In the genomic region with DNA sequence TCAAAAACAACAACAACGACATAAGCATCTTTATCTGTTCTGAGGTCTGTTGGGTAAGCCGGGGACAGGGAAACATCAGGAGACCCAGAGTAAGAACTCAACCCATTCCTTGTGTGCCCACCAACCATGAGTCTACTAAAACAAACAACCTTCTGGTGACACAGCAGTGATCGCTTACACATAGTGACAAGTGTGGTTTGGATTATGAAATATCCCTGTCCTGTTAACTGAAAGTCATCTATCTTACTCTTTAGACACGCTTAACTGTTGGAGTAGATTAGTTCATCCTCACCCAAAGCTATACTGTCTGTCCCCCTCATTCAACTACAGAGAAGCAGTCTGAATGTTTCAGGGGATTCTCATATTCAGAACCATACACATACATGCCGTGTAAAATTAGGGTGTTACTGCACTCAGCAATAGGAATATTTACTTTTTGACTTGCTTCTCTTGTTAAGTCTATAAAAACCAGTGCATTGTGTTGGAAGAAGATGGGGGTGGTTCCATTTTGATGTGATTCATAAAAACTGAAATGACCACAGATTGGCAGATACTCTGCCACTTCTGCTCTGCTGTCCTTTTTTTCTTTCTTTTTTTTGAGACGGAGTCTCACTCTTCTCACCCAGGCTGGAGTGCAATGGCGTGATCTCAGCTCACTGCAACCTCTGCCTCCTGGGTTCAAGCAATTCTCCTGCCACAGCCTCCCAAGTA, we compare ENCODE assay signal across 2 cellular contexts.
TF ChIP-seq lines count a peak whose summit lies in the region.

No MANE protein-coding gene starts in this region.

TF ChIP-seq in A549, 52 proteins besides CTCF, POLR2A, EP300 and RAD21:
- no peak for TF ChIP-seq HOXB13 (CRISPR knock-in tag; IDR thresholded peaks at IDR 0.05; ENCODE audit: low read depth)
- no peak for TF ChIP-seq CHD4 (IDR thresholded peaks at IDR 0.05; ENCODE audit: borderline replicate concordance)
- no peak for TF ChIP-seq EHF (CRISPR knock-in tag; IDR thresholded peaks at IDR 0.05)

TF ChIP-seq in HepG2, 621 proteins besides CTCF, POLR2A, EP300 and RAD21:
- TF ChIP-seq RXRB (CRISPR knock-in tag; IDR thresholded peaks at IDR 0.05; ENCODE audit: borderline replicate concordance) (no peak), CEBPB (IDR thresholded peaks at IDR 0.05; ENCODE audit: borderline replicate concordance, low read depth, low read length) (peak; percentile 7; the same call in 1 of the 2 replicates), ZNF510 (CRISPR knock-in tag; IDR thresholded peaks at IDR 0.05; ENCODE audit: low read depth) (no peak), HHEX (CRISPR knock-in tag; IDR thresholded peaks at IDR 0.05) (no peak)
- TF ChIP-seq, protein P1, sequence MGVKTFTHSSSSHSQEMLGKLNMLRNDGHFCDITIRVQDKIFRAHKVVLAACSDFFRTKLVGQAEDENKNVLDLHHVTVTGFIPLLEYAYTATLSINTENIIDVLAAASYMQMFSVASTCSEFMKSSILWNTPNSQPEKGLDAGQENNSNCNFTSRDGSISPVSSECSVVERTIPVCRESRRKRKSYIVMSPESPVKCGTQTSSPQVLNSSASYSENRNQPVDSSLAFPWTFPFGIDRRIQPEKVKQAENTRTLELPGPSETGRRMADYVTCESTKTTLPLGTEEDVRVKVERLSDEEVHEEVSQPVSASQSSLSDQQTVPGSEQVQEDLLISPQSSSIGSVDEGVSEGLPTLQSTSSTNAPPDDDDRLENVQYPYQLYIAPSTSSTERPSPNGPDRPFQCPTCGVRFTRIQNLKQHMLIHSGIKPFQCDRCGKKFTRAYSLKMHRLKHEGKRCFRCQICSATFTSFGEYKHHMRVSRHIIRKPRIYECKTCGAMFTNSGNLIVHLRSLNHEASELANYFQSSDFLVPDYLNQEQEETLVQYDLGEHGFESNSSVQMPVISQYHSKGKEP (CRISPR knock-in tag; IDR thresholded peaks at IDR 0.05): no peak
